1 cellular context compared by ENCODE assay signal in genomic region chr12:57515934-57516541, GRCh38.
TF ChIP-seq lines count a peak whose summit lies in the region.

No MANE protein-coding gene starts in this region.

TF ChIP-seq in HepG2, 621 proteins besides CTCF, POLR2A, EP300 and RAD21:
- TF ChIP-seq AGO2 (optimal IDR thresholded peaks at IDR 0.05; ENCODE audit: low read depth, low read length), result peak; percentile 9
- no peak for TF ChIP-seq DR1 (CRISPR knock-in tag; IDR thresholded peaks at IDR 0.05)
- no peak for TF ChIP-seq ZFP90 (CRISPR knock-in tag; IDR thresholded peaks at IDR 0.05; ENCODE audit: borderline replicate concordance)
- peak; percentile 77 for TF ChIP-seq POLR2G (IDR thresholded peaks at IDR 0.05; ENCODE audit: low read depth, low read length)
- no peak for TF ChIP-seq TAF1 (CRISPR knock-in tag; IDR thresholded peaks at IDR 0.05)
- TF ChIP-seq RBM22 (optimal IDR thresholded peaks at IDR 0.05; ENCODE audit: low read length), result peak; percentile 83
- no peak for TF ChIP-seq HDAC1 (CRISPR knock-in tag; IDR thresholded peaks at IDR 0.05)
- no peak for TF ChIP-seq ZNF430 (CRISPR knock-in tag; IDR thresholded peaks at IDR 0.05)
